ENCODE assay signal across 15 cellular contexts in the genomic region with DNA sequence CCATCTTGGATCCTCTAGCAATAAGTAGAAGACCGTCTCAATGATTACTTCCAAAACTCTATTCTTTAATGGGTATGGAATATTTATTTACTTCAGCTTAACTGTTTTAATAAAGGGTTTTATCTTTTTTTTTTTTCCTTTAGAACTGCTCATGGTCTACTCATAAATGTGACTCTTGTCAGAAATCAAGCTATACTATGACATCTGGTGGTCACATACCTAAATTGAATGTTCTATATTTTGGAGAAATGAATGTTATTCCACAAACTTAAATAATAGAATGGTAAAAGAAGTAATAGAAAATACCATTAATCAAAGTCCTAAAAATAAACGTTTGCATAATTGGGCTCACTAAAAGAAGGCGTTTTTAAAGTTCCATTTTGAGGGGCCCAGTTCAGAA.
DNase-seq lines count a peak whose midpoint lies in the region; ATAC-seq and TF ChIP-seq lines count a peak whose summit lies in the region.
"Had no signal": no experiment of that assay in that cellular context is flagged by ENCODE, and none has a peak within 500 bp of the region (broad histone marks: within the 10 kb centered on the region; RNA-seq: fewer than 3 reads in every experiment).

No MANE protein-coding gene starts in this region.

- H3K9me3 ChIP-seq in cardiac muscle cell (ENCODE audit: low read depth) (no peaks in the 10 kb centered on the region), OCI-LY1 (ENCODE audit: low read length) (no peaks in the 10 kb centered on the region)
- H3K9me3 ChIP-seq: prostate gland had no signal

- H3K4me2 ChIP-seq in OCI-LY1 (ENCODE audit: low read length): no peak overlapping the region

- no peaks in the 10 kb centered on the region for H3F3A ChIP-seq in OCI-LY1 (ENCODE audit: insufficient read depth, low read length)

- DNase-seq in cardiac muscle cell (ENCODE audit: low read depth in 1 of 2, low spot score in 1 of 2) (peak in 1 of 2 donors; percentile 56), left cardiac atrium (no peak), fibroblast of mammary gland (ENCODE audit: low read depth) (peak; percentile 34), retinal pigment epithelial cell (ENCODE audit: low read depth) (no peak), NCI-H1092 treated with DMSO at 0.1 percent for 48 hours (lab: John Stamatoyannopoulos, UW) (no peak)
- DNase-seq in activated CD4-positive, CD25-positive, alpha-beta regulatory T cell (lab: John Stamatoyannopoulos, UW): no peak
- DNase-seq: activated B cell treated with CpG ODN at 0.5 μM for 24 hours; dermis blood vessel endothelial cell; DMS79 treated with DMSO at 0.1 percent for 48 hours; NCI-H524; stimulated activated naive B cell treated with anti-CD40 and anti-IgM and Interleukin-4, amounts not matched to agents 10 μg/mL and 1 μg/mL and 100 μg/mL, for 72 hours had no signal

- no peak overlapping the region for H3K4me3 ChIP-seq in cardiac muscle cell
- no peak overlapping the region for H3K4me3 ChIP-seq in OCI-LY1 (ENCODE audit: low read depth, low read length, poor library complexity, severe bottlenecking)
- no peak overlapping the region for H3K4me3 ChIP-seq in fibroblast of mammary gland (ENCODE audit: control insufficient read depth, low read depth, low read length)
- no peak overlapping the region for H3K4me3 ChIP-seq in retinal pigment epithelial cell (ENCODE audit: low read length)
- H3K4me3 ChIP-seq: prostate gland, SK-N-MC had no signal

- H2AFZ ChIP-seq in OCI-LY1 (ENCODE audit: low read length): no peak overlapping the region

- H3K27ac ChIP-seq in cardiac muscle cell: no peak overlapping the region
- no peak overlapping the region for H3K27ac ChIP-seq in OCI-LY1 (ENCODE audit: low read depth, low read length, poor library complexity, severe bottlenecking)
- H3K27ac ChIP-seq: prostate gland, SK-N-MC had no signal

- no peaks in the 10 kb centered on the region for H3K79me2 ChIP-seq in OCI-LY1 (ENCODE audit: insufficient read depth, low read length)

- no peaks in the 10 kb centered on the region for H4K20me1 ChIP-seq in OCI-LY1 (ENCODE audit: insufficient read depth, low read length)

- no peaks in the 10 kb centered on the region for H3K27me3 ChIP-seq in cardiac muscle cell
- no peaks in the 10 kb centered on the region for H3K27me3 ChIP-seq in OCI-LY1 (ENCODE audit: insufficient read depth, low read length)

- no peak overlapping the region for H3K9ac ChIP-seq in OCI-LY1 (ENCODE audit: low read length)

- H3K9me2 ChIP-seq in OCI-LY1 (ENCODE audit: low read depth, low read length): no peaks in the 10 kb centered on the region

- TF ChIP-seq CTCF in cardiac muscle cell (IDR thresholded peaks at IDR 0.05; ENCODE audit: low read depth, low read length) (peak; percentile 22), OCI-LY1 (IDR thresholded peaks at IDR 0.05; ENCODE audit: low read length) (peak; percentile 30; the same call in 1 of the 2 replicates), fibroblast of mammary gland (conservative IDR thresholded peaks at IDR 0.05; ENCODE audit: control insufficient read depth, insufficient read depth, low read depth, low read length) (peak; percentile 16), retinal pigment epithelial cell (conservative IDR thresholded peaks at IDR 0.05; ENCODE audit: low read depth, low read length) (peak; percentile 5)

- ATAC-seq in left cardiac atrium (no peak), GM18502 (IDR thresholded peaks at IDR 0.05; ENCODE audit: poor library complexity, unreplicated experiment) (no peak)
- ATAC-seq: stimulated activated naive B cell treated with anti-CD40 and anti-IgM and Interleukin-4, amounts not matched to agents 10 μg/mL and 1 μg/mL and 100 μg/mL, for 72 hours had no signal

- intact Hi-C loops in left cardiac atrium (cut with DNase I): loop anchor here in 1 of 2 donors (10.0 kb wide), 1 partner anchor 737 kb away; a partner anchor contains a TSS

- H3K36me3 ChIP-seq in cardiac muscle cell (no peaks in the 10 kb centered on the region), OCI-LY1 (ENCODE audit: insufficient read depth, low read length) (no peaks in the 10 kb centered on the region)
- H3K36me3 ChIP-seq: prostate gland had no signal

- H3K4me1 ChIP-seq in cardiac muscle cell (ENCODE audit: low read depth) (no peaks in the 10 kb centered on the region), OCI-LY1 (ENCODE audit: insufficient read depth, low read length, severe bottlenecking) (no peaks in the 10 kb centered on the region)
- H3K4me1 ChIP-seq: prostate gland had no signal
